ENCODE assay signal across 18 cellular contexts in genomic region chr2:129055829-129056228, GRCh38.
A peak's percentile ranks its signal among the peaks of the same experiment; 100 is the strongest.
DNase-seq lines count a peak whose midpoint lies in the region; TF ChIP-seq lines count a peak whose summit lies in the region.
"Had no signal": no experiment of that assay in that cellular context is flagged by ENCODE, and none has a peak within 500 bp of the region (broad histone marks: within the 10 kb centered on the region; RNA-seq: fewer than 3 reads in every experiment).

No MANE protein-coding gene starts in this region.

- H3K4me1 ChIP-seq in BLaER1 treated with 17β-estradiol and CSF1 and Interleukin-3, amounts not matched to agents 10 nM and 100 nM: peaks cover 5 to 38% (median 27%) of the 10 kb centered on the region in 10 experiments
- no peaks in the 10 kb centered on the region for H3K4me1 ChIP-seq in esophagus muscularis mucosa
- H3K4me1 ChIP-seq: BE2C, SJCRH30 had no signal

- TF ChIP-seq CTCF in RWPE1 (conservative IDR thresholded peaks at IDR 0.05; ENCODE audit: low read depth) (no peak), nephron progenitor cell (IDR thresholded peaks at IDR 0.05) (no peak), esophagus muscularis mucosa (IDR thresholded peaks at IDR 0.05) (no peak)

- no peaks in the 10 kb centered on the region for H3K36me3 Mint-ChIP-seq in nephron progenitor cell (ENCODE audit: low read depth)
- H3K36me3 Mint-ChIP-seq in activated naive CD4-positive, alpha-beta T cell treated with anti-CD3 and anti-CD28 coated beads, Interleukin-2, amount 10 ng/mL, durations not matched to agents 7 days and 5 days: no peaks in the 10 kb centered on the region
- H3K36me3 Mint-ChIP-seq: CD8-positive, alpha-beta memory T cell had no signal

- no peak overlapping the region; a peak in 1 of 22 replicates for H3K27ac ChIP-seq in BLaER1 treated with 17β-estradiol and CSF1 and Interleukin-3, amounts not matched to agents 10 nM and 100 nM
- peak overlapping the region; percentile 96 for H3K27ac ChIP-seq in RWPE1
- peak overlapping the region; percentile 73 for H3K27ac ChIP-seq in epithelial cell of prostate
- no peak overlapping the region for H3K27ac ChIP-seq in esophagus muscularis mucosa (replicated peaks in 1 of 4)
- H3K27ac ChIP-seq: HL-60, PC-9, SJCRH30 had no signal

- intact Hi-C loops in esophagus muscularis mucosa (cut with DNase I): no loop called here

- no peak overlapping the region for H3K4me3 ChIP-seq in BLaER1 treated with 17β-estradiol and CSF1 and Interleukin-3, amounts not matched to agents 10 nM and 100 nM
- H3K4me3 ChIP-seq in esophagus muscularis mucosa: no peak overlapping the region
- H3K4me3 ChIP-seq: PC-9, SJCRH30 had no signal

- CTCF ChIA-PET in RWPE1 (lab: Yijun Ruan, JAX): interaction anchor here (0.7 kb wide), 1 partner anchor 103 kb away, joined by 3 read pairs; no protein-coding TSS in a partner anchor
- CTCF ChIA-PET in activated naive CD4-positive, alpha-beta T cell treated with anti-CD3 and anti-CD28 coated beads, Interleukin-2, amount 10 ng/mL, durations not matched to agents 7 days and 5 days (lab: Charles Lee): no interaction called here

- peaks cover 5% of the 10 kb centered on the region for H3K9me3 Mint-ChIP-seq in nephron progenitor cell
- H3K9me3 Mint-ChIP-seq in activated naive CD4-positive, alpha-beta T cell treated with anti-CD3 and anti-CD28 coated beads, Interleukin-2, amount 10 ng/mL, durations not matched to agents 7 days and 5 days: no peaks in the 10 kb centered on the region

- no peak overlapping the region for H3K27ac Mint-ChIP-seq in nephron progenitor cell
- no peak overlapping the region for H3K27ac Mint-ChIP-seq in activated naive CD4-positive, alpha-beta T cell treated with anti-CD3 and anti-CD28 coated beads, Interleukin-2, amount 10 ng/mL, durations not matched to agents 7 days and 5 days
- H3K27ac Mint-ChIP-seq: CD8-positive, alpha-beta memory T cell had no signal

- POLR2A ChIA-PET in RWPE1 (lab: Yijun Ruan, JAX; ENCODE audit: low non-redundant PET): no interaction called here

- H3K36me3 ChIP-seq in BLaER1 treated with 17β-estradiol and CSF1 and Interleukin-3, amounts not matched to agents 10 nM and 100 nM: no peaks in the 10 kb centered on the region
- no peaks in the 10 kb centered on the region for H3K36me3 ChIP-seq in esophagus muscularis mucosa
- H3K36me3 ChIP-seq: BE2C, SJCRH30 had no signal

- H4K20me1 ChIP-seq in BLaER1 treated with 17β-estradiol and CSF1 and Interleukin-3, amounts not matched to agents 10 nM and 100 nM: no peaks in the 10 kb centered on the region

- no peak overlapping the region for H3K4me3 Mint-ChIP-seq in nephron progenitor cell
- no peak overlapping the region for H3K4me3 Mint-ChIP-seq in activated naive CD4-positive, alpha-beta T cell treated with anti-CD3 and anti-CD28 coated beads, Interleukin-2, amount 10 ng/mL, durations not matched to agents 7 days and 5 days
- H3K4me3 Mint-ChIP-seq: CD8-positive, alpha-beta memory T cell had no signal

- no peak for TF ChIP-seq EP300 in esophagus muscularis mucosa (IDR thresholded peaks at IDR 0.05)

- H3K4me1 Mint-ChIP-seq in nephron progenitor cell: peaks cover 23% of the 10 kb centered on the region
- no peaks in the 10 kb centered on the region for H3K4me1 Mint-ChIP-seq in activated naive CD4-positive, alpha-beta T cell treated with anti-CD3 and anti-CD28 coated beads, Interleukin-2, amount 10 ng/mL, durations not matched to agents 7 days and 5 days
- H3K4me1 Mint-ChIP-seq: CD8-positive, alpha-beta memory T cell had no signal

- H3K27me3 ChIP-seq in BLaER1 treated with 17β-estradiol and CSF1 and Interleukin-3, amounts not matched to agents 10 nM and 100 nM: 0 out of 22 replicates have a peak, but pooled peaks cover 0 to 9% (median 0%) of the 10 kb centered on the region in 11 experiments
- peaks cover 0 to 4% (median 0%) of the 10 kb centered on the region in 4 donors for H3K27me3 ChIP-seq in esophagus muscularis mucosa
- H3K27me3 ChIP-seq: BE2C, SJCRH30 had no signal

- peak overlapping the region in 9 of 11 experiments; percentile 13 to 87 (median 73); a peak in 17 of 22 replicates for H3K4me2 ChIP-seq in BLaER1 treated with 17β-estradiol and CSF1 and Interleukin-3, amounts not matched to agents 10 nM and 100 nM
- H3K4me2 ChIP-seq: PC-9 had no signal

- peaks cover 0 to 4% (median 0%) of the 10 kb centered on the region in 11 experiments; a peak in 3 of 22 replicates for H3K9me3 ChIP-seq in BLaER1 treated with 17β-estradiol and CSF1 and Interleukin-3, amounts not matched to agents 10 nM and 100 nM (replicated peaks in 1 of 11)
- no peaks in the 10 kb centered on the region for H3K9me3 ChIP-seq in esophagus muscularis mucosa
- H3K9me3 ChIP-seq: BE2C had no signal

- DNase-seq in RWPE1 (ENCODE audit: low spot score) (no peak), epithelial cell of prostate (ENCODE audit: low read depth, low spot score) (no peak), nephron progenitor cell (peak; percentile 21), LoVo (ENCODE audit: low spot score) (no peak), NCI-H510A treated with DMSO at 0.1 percent for 48 hours (lab: John Stamatoyannopoulos, UW) (no peak), esophagus muscularis mucosa (ENCODE audit: extremely low spot score) (no peak)
- DNase-seq in activated naive CD4-positive, alpha-beta T cell treated with anti-CD3 and anti-CD28 coated beads, Interleukin-2, amount 10 ng/mL, durations not matched to agents 7 days and 5 days: no peak
- DNase-seq: CD8-positive, alpha-beta memory T cell; IMR-90; MM.1S; NCI-H1092; NCI-H2081 treated with DMSO at 0.1 percent for 48 hours; NCI-H2227 treated with DMSO at 0.1 percent for 48 hours; PC-9; SJCRH30 had no signal

- H3K9ac ChIP-seq in BLaER1 treated with 17β-estradiol and CSF1 and Interleukin-3, amounts not matched to agents 10 nM and 100 nM: no peak overlapping the region

- no peaks in the 10 kb centered on the region for H3K27me3 Mint-ChIP-seq in nephron progenitor cell (ENCODE audit: low read depth, poor library complexity)
- H3K27me3 Mint-ChIP-seq in activated naive CD4-positive, alpha-beta T cell treated with anti-CD3 and anti-CD28 coated beads, Interleukin-2, amount 10 ng/mL, durations not matched to agents 7 days and 5 days: no peaks in the 10 kb centered on the region
- H3K27me3 Mint-ChIP-seq: CD8-positive, alpha-beta memory T cell had no signal

- 74% methylated on average over 6 of the region's 6 CpGs for whole genome bisulfite sequencing in esophagus muscularis mucosa

- TF ChIP-seq POLR2A in esophagus muscularis mucosa (IDR thresholded peaks at IDR 0.05; ENCODE audit: low read depth): no peak

Comparison
In these comparisons a context has a peak if more than half of its experiments do, and no peak if none do; other contexts are left out.
1. H3K27ac ChIP-seq: peak in RWPE1 (single experiment) and epithelial cell of prostate (single experiment); none in BLaER1 treated with 17β-estradiol and CSF1 and Interleukin-3, amounts not matched to agents 10 nM and 100 nM (0 of 11) and esophagus muscularis mucosa (0 of 4).